ENCODE assay signal across 1 cellular context in genomic region chr6:29964904-29965872, GRCh38.
TF ChIP-seq lines count a peak whose summit lies in the region.

No MANE protein-coding gene starts in this region.

TF ChIP-seq in HepG2, 621 proteins besides CTCF, POLR2A, EP300 and RAD21 (continued from another document and continues in another):
- TF ChIP-seq CSRNP1 (CRISPR knock-in tag; IDR thresholded peaks at IDR 0.05) = no peak
- no peak for TF ChIP-seq PLRG1 (conservative IDR thresholded peaks at IDR 0.05)
- TF ChIP-seq ZNF354B (CRISPR knock-in tag; IDR thresholded peaks at IDR 0.05) = 0 out of 2 replicates have a peak, but pooled peaks have one; percentile 56
- no peak; the same call in 1 of the 2 replicates for TF ChIP-seq PRDM10 (CRISPR knock-in tag; IDR thresholded peaks at IDR 0.05; ENCODE audit: low read depth)
- peak; percentile 79 to 90 for TF ChIP-seq HMGXB4 (CRISPR knock-in tag; IDR thresholded peaks at IDR 0.05; ENCODE audit: borderline replicate concordance in 1 of 2, low read depth in 1 of 2)
- TF ChIP-seq CENPX (CRISPR knock-in tag; IDR thresholded peaks at IDR 0.05) = no peak
- no peak for TF ChIP-seq E2F2 (CRISPR knock-in tag; IDR thresholded peaks at IDR 0.05; ENCODE audit: borderline replicate concordance)
- TF ChIP-seq ZNF460 (CRISPR knock-in tag; IDR thresholded peaks at IDR 0.05; ENCODE audit: borderline replicate concordance) = no peak
- peak; percentile 87 for TF ChIP-seq TARDBP (CRISPR knock-in tag; IDR thresholded peaks at IDR 0.05)
- peak; percentile 84 for TF ChIP-seq KMT2B (CRISPR knock-in tag; IDR thresholded peaks at IDR 0.05)
- peak; percentile 50; the same call in 1 of the 2 replicates for TF ChIP-seq ZNF816 (CRISPR knock-in tag; IDR thresholded peaks at IDR 0.05; ENCODE audit: borderline replicate concordance)
- no peak for TF ChIP-seq USF2 (IDR thresholded peaks at IDR 0.05; ENCODE audit: low read depth, low read length)
- no peak for TF ChIP-seq USF2 (CRISPR knock-in tag; IDR thresholded peaks at IDR 0.05; ENCODE audit: borderline replicate concordance)
- TF ChIP-seq NR3C1 (CRISPR knock-in tag; IDR thresholded peaks at IDR 0.05) = no peak
- TF ChIP-seq MIER3 (CRISPR knock-in tag; IDR thresholded peaks at IDR 0.05; ENCODE audit: borderline replicate concordance) = peak; percentile 94
- peak; percentile 71 for TF ChIP-seq ZNF574 (CRISPR knock-in tag; IDR thresholded peaks at IDR 0.05)
- no peak for TF ChIP-seq SP140L (CRISPR knock-in tag; IDR thresholded peaks at IDR 0.05; ENCODE audit: borderline replicate concordance)
- TF ChIP-seq KAT8 (CRISPR knock-in tag; IDR thresholded peaks at IDR 0.05) = peak; percentile 86
- TF ChIP-seq GATAD2A (CRISPR knock-in tag; IDR thresholded peaks at IDR 0.05) = peak; percentile 91
- peak; percentile 95 for TF ChIP-seq POLR2G (IDR thresholded peaks at IDR 0.05; ENCODE audit: low read depth, low read length)
- 0 out of 2 replicates have a peak, but pooled peaks have one; percentile 41 for TF ChIP-seq ZNF280D (CRISPR knock-in tag; IDR thresholded peaks at IDR 0.05)
- no peak for TF ChIP-seq SMARCC2 (IDR thresholded peaks at IDR 0.05)
- no peak for TF ChIP-seq MYNN (CRISPR knock-in tag; IDR thresholded peaks at IDR 0.05; ENCODE audit: low read depth)
- TF ChIP-seq ZNF17 (CRISPR knock-in tag; IDR thresholded peaks at IDR 0.05) = no peak
- no peak for TF ChIP-seq KDM1A (CRISPR knock-in tag; IDR thresholded peaks at IDR 0.05)
- TF ChIP-seq KLF13 (CRISPR knock-in tag; IDR thresholded peaks at IDR 0.05) = no peak
- no peak for TF ChIP-seq DDIT3 (CRISPR knock-in tag; IDR thresholded peaks at IDR 0.05)
- TF ChIP-seq ZBTB34 (CRISPR knock-in tag; IDR thresholded peaks at IDR 0.05) = no peak
- no peak for TF ChIP-seq ZNF552 (CRISPR knock-in tag; IDR thresholded peaks at IDR 0.05; ENCODE audit: borderline replicate concordance)
- no peak for TF ChIP-seq ZNF598 (CRISPR knock-in tag; IDR thresholded peaks at IDR 0.05; ENCODE audit: borderline replicate concordance)
- TF ChIP-seq ZNF24 (IDR thresholded peaks at IDR 0.05) = no peak
- TF ChIP-seq MED8 (CRISPR knock-in tag; IDR thresholded peaks at IDR 0.05; ENCODE audit: insufficient replicate concordance) = peak; percentile 38
- TF ChIP-seq ONECUT2 (CRISPR knock-in tag; IDR thresholded peaks at IDR 0.05) = no peak
- no peak for TF ChIP-seq KDM5A (IDR thresholded peaks at IDR 0.05; ENCODE audit: borderline replicate concordance, low read length)
- TF ChIP-seq HNRNPL (IDR thresholded peaks at IDR 0.05; ENCODE audit: low read depth, low read length) = 0 out of 2 replicates have a peak, but pooled peaks have one; percentile 41
- 0 out of 2 replicates have a peak, but pooled peaks have one; percentile 35 for TF ChIP-seq MEF2D (CRISPR knock-in tag; IDR thresholded peaks at IDR 0.05)
- TF ChIP-seq RFX3 (CRISPR knock-in tag; IDR thresholded peaks at IDR 0.05) = no peak
- TF ChIP-seq NKX3-1 (CRISPR knock-in tag; IDR thresholded peaks at IDR 0.05) = no peak
